ENCODE assay signal across 2 cellular contexts in the genomic region with DNA sequence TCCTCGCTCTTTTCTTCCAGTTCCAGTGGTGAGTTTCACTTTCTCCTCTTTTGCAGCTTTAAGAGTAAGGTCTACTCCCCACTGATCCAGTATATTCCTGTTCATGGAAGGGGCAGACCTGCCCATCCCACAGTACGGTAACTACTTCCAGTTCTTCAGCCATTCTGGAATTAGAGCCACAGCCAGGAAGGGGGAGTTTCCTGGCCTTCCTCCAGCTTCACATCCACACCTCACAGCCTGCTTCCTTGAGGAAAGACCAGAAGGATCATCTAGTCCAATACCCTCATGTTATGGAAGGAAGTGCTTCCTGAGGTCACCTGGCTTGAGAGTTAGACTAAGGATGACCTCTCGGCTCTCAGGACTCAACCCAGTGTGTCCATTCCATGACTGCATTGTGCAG.
TF ChIP-seq lines count a peak whose summit lies in the region.

No MANE protein-coding gene starts in this region.

TF ChIP-seq in IMR-90, 13 proteins besides CTCF, POLR2A, EP300 and RAD21:
- TF ChIP-seq FOS (IDR thresholded peaks at IDR 0.05; ENCODE audit: low read depth, low read length), result no peak
- TF ChIP-seq SMC3 (IDR thresholded peaks at IDR 0.05; ENCODE audit: low read depth, low read length), result no peak
- no peak for TF ChIP-seq MAFK (IDR thresholded peaks at IDR 0.05; ENCODE audit: low read depth, low read length)

TF ChIP-seq in H1, 55 proteins besides CTCF, POLR2A, EP300 and RAD21:
- TF ChIP-seq, protein P1, sequence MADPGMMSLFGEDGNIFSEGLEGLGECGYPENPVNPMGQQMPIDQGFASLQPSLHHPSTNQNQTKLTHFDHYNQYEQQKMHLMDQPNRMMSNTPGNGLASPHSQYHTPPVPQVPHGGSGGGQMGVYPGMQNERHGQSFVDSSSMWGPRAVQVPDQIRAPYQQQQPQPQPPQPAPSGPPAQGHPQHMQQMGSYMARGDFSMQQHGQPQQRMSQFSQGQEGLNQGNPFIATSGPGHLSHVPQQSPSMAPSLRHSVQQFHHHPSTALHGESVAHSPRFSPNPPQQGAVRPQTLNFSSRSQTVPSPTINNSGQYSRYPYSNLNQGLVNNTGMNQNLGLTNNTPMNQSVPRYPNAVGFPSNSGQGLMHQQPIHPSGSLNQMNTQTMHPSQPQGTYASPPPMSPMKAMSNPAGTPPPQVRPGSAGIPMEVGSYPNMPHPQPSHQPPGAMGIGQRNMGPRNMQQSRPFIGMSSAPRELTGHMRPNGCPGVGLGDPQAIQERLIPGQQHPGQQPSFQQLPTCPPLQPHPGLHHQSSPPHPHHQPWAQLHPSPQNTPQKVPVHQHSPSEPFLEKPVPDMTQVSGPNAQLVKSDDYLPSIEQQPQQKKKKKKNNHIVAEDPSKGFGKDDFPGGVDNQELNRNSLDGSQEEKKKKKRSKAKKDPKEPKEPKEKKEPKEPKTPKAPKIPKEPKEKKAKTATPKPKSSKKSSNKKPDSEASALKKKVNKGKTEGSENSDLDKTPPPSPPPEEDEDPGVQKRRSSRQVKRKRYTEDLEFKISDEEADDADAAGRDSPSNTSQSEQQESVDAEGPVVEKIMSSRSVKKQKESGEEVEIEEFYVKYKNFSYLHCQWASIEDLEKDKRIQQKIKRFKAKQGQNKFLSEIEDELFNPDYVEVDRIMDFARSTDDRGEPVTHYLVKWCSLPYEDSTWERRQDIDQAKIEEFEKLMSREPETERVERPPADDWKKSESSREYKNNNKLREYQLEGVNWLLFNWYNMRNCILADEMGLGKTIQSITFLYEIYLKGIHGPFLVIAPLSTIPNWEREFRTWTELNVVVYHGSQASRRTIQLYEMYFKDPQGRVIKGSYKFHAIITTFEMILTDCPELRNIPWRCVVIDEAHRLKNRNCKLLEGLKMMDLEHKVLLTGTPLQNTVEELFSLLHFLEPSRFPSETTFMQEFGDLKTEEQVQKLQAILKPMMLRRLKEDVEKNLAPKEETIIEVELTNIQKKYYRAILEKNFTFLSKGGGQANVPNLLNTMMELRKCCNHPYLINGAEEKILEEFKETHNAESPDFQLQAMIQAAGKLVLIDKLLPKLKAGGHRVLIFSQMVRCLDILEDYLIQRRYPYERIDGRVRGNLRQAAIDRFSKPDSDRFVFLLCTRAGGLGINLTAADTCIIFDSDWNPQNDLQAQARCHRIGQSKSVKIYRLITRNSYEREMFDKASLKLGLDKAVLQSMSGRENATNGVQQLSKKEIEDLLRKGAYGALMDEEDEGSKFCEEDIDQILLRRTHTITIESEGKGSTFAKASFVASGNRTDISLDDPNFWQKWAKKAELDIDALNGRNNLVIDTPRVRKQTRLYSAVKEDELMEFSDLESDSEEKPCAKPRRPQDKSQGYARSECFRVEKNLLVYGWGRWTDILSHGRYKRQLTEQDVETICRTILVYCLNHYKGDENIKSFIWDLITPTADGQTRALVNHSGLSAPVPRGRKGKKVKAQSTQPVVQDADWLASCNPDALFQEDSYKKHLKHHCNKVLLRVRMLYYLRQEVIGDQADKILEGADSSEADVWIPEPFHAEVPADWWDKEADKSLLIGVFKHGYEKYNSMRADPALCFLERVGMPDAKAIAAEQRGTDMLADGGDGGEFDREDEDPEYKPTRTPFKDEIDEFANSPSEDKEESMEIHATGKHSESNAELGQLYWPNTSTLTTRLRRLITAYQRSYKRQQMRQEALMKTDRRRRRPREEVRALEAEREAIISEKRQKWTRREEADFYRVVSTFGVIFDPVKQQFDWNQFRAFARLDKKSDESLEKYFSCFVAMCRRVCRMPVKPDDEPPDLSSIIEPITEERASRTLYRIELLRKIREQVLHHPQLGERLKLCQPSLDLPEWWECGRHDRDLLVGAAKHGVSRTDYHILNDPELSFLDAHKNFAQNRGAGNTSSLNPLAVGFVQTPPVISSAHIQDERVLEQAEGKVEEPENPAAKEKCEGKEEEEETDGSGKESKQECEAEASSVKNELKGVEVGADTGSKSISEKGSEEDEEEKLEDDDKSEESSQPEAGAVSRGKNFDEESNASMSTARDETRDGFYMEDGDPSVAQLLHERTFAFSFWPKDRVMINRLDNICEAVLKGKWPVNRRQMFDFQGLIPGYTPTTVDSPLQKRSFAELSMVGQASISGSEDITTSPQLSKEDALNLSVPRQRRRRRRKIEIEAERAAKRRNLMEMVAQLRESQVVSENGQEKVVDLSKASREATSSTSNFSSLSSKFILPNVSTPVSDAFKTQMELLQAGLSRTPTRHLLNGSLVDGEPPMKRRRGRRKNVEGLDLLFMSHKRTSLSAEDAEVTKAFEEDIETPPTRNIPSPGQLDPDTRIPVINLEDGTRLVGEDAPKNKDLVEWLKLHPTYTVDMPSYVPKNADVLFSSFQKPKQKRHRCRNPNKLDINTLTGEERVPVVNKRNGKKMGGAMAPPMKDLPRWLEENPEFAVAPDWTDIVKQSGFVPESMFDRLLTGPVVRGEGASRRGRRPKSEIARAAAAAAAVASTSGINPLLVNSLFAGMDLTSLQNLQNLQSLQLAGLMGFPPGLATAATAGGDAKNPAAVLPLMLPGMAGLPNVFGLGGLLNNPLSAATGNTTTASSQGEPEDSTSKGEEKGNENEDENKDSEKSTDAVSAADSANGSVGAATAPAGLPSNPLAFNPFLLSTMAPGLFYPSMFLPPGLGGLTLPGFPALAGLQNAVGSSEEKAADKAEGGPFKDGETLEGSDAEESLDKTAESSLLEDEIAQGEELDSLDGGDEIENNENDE (IDR thresholded peaks at IDR 0.05; ENCODE audit: insufficient replicate concordance, low read length), result no peak
- TF ChIP-seq TEAD4 (IDR thresholded peaks at IDR 0.05; ENCODE audit: low read depth, low read length) (no peak), BACH1 (IDR thresholded peaks at IDR 0.05; ENCODE audit: low read length) (no peak), SAP30 (IDR thresholded peaks at IDR 0.05; ENCODE audit: insufficient read depth, insufficient replicate concordance, low read length) (no peak), RFX5 (IDR thresholded peaks at IDR 0.05; ENCODE audit: borderline replicate concordance, low read depth, low read length) (no peak), SP2 (IDR thresholded peaks at IDR 0.05; ENCODE audit: low read length) (no peak), MAFK (IDR thresholded peaks at IDR 0.05; ENCODE audit: low read depth, low read length) (no peak), KDM4A (IDR thresholded peaks at IDR 0.05; ENCODE audit: low read depth, low read length, severe bottlenecking) (no peak)
TF ChIP-seq in H1: peak in this region for 0.
